In genomic region chr20:24164360-24164759, GRCh38 we compare ENCODE assay signal across 8 cellular contexts.
DNase-seq lines count a peak whose midpoint lies in the region; FAIRE-seq and TF ChIP-seq lines count a peak whose summit lies in the region.

No MANE protein-coding gene starts in this region.

- TF ChIP-seq CTCF in left ventricle myocardium inferior (IDR thresholded peaks at IDR 0.05; ENCODE audit: borderline replicate concordance): peak; percentile 51
- peak in 1 of 2 donors; percentile 27 for TF ChIP-seq CTCF in right atrium auricular region (IDR thresholded peaks at IDR 0.05)
- TF ChIP-seq CTCF in fibroblast of pulmonary artery (IDR thresholded peaks at IDR 0.05; ENCODE audit: low read length, missing control alignments): peak; percentile 50

- DNase-seq in left ventricle myocardium inferior: no peak
- no peak for DNase-seq in right atrium auricular region (ENCODE audit: low spot score)
- DNase-seq in SW480 (ENCODE audit: low spot score): peak; percentile 39
- peak; percentile 14 for DNase-seq in fibroblast of pulmonary artery (ENCODE audit: low read depth)
- DNase-seq in urothelium cell line (ENCODE audit: low spot score): peak; percentile 46
- no peak for DNase-seq in globus pallidus (ENCODE audit: low spot score)
- no peak for DNase-seq in H4 (ENCODE audit: low spot score)
- no peak for DNase-seq in NCI-H146 treated with DMSO at 0.1 percent for 48 hours (lab: John Stamatoyannopoulos, UW; ENCODE audit: unreplicated experiment)

- peaks cover 8% of the 10 kb centered on the region for H3K27me3 ChIP-seq in left ventricle myocardium inferior (ENCODE audit: low read depth)
- H3K27me3 ChIP-seq in right atrium auricular region: no peaks in the 10 kb centered on the region

- H3K9me3 ChIP-seq in left ventricle myocardium inferior (replicated peaks) (peaks cover 8% of the 10 kb centered on the region), right atrium auricular region (peaks cover 0 to 5% of the 10 kb centered on the region in 2 donors)

- H3K4me1 ChIP-seq in left ventricle myocardium inferior: no peaks in the 10 kb centered on the region
- no peaks in the 10 kb centered on the region for H3K4me1 ChIP-seq in right atrium auricular region

- no peak for FAIRE-seq in urothelium cell line (lab: Jason Lieb, UNC)

- H3K27ac ChIP-seq in left ventricle myocardium inferior (replicated peaks) (no peak overlapping the region), right atrium auricular region (no peak overlapping the region)

- intact Hi-C loops in left ventricle myocardium inferior (cut with micrococcal nuclease): no loop called here

- H3K36me3 ChIP-seq in left ventricle myocardium inferior (no peaks in the 10 kb centered on the region), right atrium auricular region (no peaks in the 10 kb centered on the region)

- H3K4me3 ChIP-seq in left ventricle myocardium inferior (no peak overlapping the region), right atrium auricular region (no peak overlapping the region), fibroblast of pulmonary artery (replicated peaks; ENCODE audit: low read depth, low read length) (no peak overlapping the region)

Comparison
In these comparisons a context has a peak if more than half of its experiments do, and no peak if none do; other contexts are left out.
1. DNase-seq: peak in SW480 (single experiment), fibroblast of pulmonary artery (single experiment) and urothelium cell line (single experiment); none in left ventricle myocardium inferior (single experiment), right atrium auricular region (single experiment), globus pallidus (single experiment), H4 (single experiment) and NCI-H146 treated with DMSO at 0.1 percent for 48 hours (single experiment).